ENCODE assay signal across 9 cellular contexts in the genomic region with DNA sequence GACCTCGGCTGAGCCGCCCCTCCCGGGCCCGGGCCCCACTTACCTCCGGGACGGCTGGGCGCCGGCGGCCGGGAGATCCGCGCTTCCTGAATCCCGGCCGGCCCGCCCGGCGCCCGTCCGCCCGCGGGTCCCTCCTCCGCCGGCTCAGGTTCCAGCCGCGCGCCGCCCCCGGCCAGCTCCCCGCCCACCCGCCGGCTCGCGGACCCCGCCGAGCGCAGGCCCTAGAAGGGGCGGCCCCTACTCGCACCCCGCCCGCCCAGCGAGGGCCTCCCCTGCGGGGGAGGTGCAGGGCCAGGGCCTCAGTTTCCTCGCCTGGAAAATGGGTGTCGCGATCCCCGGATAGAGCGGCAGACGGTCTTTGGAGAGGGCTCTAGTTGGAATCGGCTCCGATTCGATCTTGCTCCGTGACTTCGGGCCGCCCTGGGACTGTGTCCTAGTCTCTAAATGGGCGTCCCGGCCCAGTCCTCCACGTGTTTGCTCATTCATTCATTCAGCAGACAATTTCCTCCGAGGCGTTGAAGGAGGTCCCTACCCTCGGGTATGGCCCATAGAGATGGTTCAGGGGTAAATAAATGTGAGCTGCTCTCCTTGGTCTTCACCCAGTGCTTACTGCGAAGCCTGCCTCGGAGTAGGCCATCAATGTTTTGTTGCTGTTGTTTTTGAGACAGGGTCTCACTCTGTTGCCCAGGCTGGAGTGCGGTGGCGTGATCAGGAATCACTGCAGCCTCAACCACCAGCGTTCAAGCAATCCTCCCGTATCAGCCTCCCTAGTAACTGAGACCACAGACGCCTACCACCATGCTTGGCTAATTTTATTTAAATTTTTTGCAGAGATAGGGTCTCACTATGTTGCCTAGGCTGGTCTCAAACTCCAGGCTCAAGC. TPM values are rescaled to one million over a fixed set of nuclear protein-coding genes. Genes with fewer than 3 reads are reported as not detected.
DNase-seq lines count a peak whose midpoint lies in the region; ATAC-seq and TF ChIP-seq lines count a peak whose summit lies in the region.
"Had no signal": no experiment of that assay in that cellular context is flagged by ENCODE, and none has a peak within 500 bp of the region (broad histone marks: within the 10 kb centered on the region; RNA-seq: fewer than 3 reads in every experiment).

Gene TRPV4, minus strand, starts transcription at position 92 of the 883 bp plus-strand sequence. CDS start 18,602 bp downstream, outside the sequence.

- peaks cover 4% of the 10 kb centered on the region for H3K27me3 ChIP-seq in ascending aorta
- no peaks in the 10 kb centered on the region for H3K27me3 ChIP-seq in right cardiac atrium (ENCODE audit: control insufficient read depth, insufficient read depth)

- 16% methylated on average over 67 of the region's 67 CpGs for WGBS in right cardiac atrium

- DNase-seq in ELF-1 (ENCODE audit: low read depth, low spot score) (peak; percentile 44), ascending aorta (ENCODE audit: low spot score in 2 of 2) (no peak), right cardiac atrium (peak; percentile 38 to 71 (median 67)), retinal pigment epithelial cell (ENCODE audit: low read depth) (no peak), epidermal melanocyte (ENCODE audit: insufficient read length, low spot score) (no peak), T-helper 2 cell (no peak), G401 (ENCODE audit: low spot score) (no peak)
- DNase-seq: T-cell had no signal

- in situ Hi-C loops in G401 (cut with HindIII; ENCODE audit: low sequenced_read_pairs) = no loop called here

- H3K4me1 ChIP-seq in ascending aorta (no peaks in the 10 kb centered on the region), right cardiac atrium (ENCODE audit: control insufficient read depth, insufficient read depth, low read length) (no peaks in the 10 kb centered on the region)

- H3K36me3 ChIP-seq in ascending aorta = no peaks in the 10 kb centered on the region

- TF ChIP-seq CTCF in ascending aorta (IDR thresholded peaks at IDR 0.05) = no peak
- TF ChIP-seq CTCF in retinal pigment epithelial cell (conservative IDR thresholded peaks at IDR 0.05; ENCODE audit: low read depth, low read length) = no peak

- intact Hi-C loops in ascending aorta (cut with DNase I) = no loop called here
- intact Hi-C loops in right cardiac atrium (cut with DNase I) = no loop called here

- H3K9me3 ChIP-seq in ascending aorta (no peaks in the 10 kb centered on the region), right cardiac atrium (ENCODE audit: control insufficient read depth, low read length) (no peaks in the 10 kb centered on the region)

- peak; percentile 73 to 77 for ATAC-seq in right cardiac atrium
- ATAC-seq in HG02623 (IDR thresholded peaks at IDR 0.05; ENCODE audit: unreplicated experiment) = no peak
- ATAC-seq: T-cell had no signal

- H3K4me3 ChIP-seq in ascending aorta (peak within 1 kb of the TSS; percentile 46 to 68), right cardiac atrium (ENCODE audit: low read length) (peak within 1 kb of the TSS; percentile 84), retinal pigment epithelial cell (ENCODE audit: low read length) (peak within 1 kb of the TSS; percentile 39)

- H3K27ac ChIP-seq in ascending aorta (no peak within 1 kb of the TSS), right cardiac atrium (ENCODE audit: low read length) (no peak within 1 kb of the TSS)

RNA-seq across cellular contexts. Expression of gene TRPV4, which starts in this region (rescaled TPM):
- total RNA-seq in ascending aorta (not detected), right cardiac atrium (1 to 10 TPM; 1.1 to 1.4 (median 1.2) TPM)
- polyA plus RNA-seq in right cardiac atrium = 0.57 TPM
- not detected in 2 replicates for total RNA-seq in G401 (2014; rRNA removed; shearing (Covaris generic))
- total RNA-seq: T-cell had no signal

Comparison
In these comparisons a context has a peak if more than half of its experiments do, and no peak if none do; other contexts are left out.
1. DNase-seq: peak in ELF-1 (single experiment) and right cardiac atrium (3 of 3); none in ascending aorta (0 of 2), retinal pigment epithelial cell (single experiment), epidermal melanocyte (single experiment), T-helper 2 cell (0 of 5) and G401 (single experiment).
2. Peak in every context shown above with its lines, with median percentiles within 50 percentile points of each other: H3K4me3 ChIP-seq.